24 cellular contexts compared by ENCODE assay signal in genomic region chr7:115113776-115114175, GRCh38.
DNase-seq lines count a peak whose midpoint lies in the region; ATAC-seq and TF ChIP-seq lines count a peak whose summit lies in the region.
"Had no signal": no experiment of that assay in that cellular context is flagged by ENCODE, and none has a peak within 500 bp of the region (broad histone marks: within the 10 kb centered on the region; RNA-seq: fewer than 3 reads in every experiment).

No MANE protein-coding gene starts in this region.

- CTCF ChIA-PET in WTC11 (lab: Charles Lee) = no interaction called here

- H3K4me1 Mint-ChIP-seq in WTC11 = no peaks in the 10 kb centered on the region

- intact Hi-C loops in right lobe of liver (cut with DNase I) (no loop called here), stomach (cut with DNase I; ENCODE audit: low total_unique reads) (no loop called here), esophagus muscularis mucosa (cut with DNase I) (no loop called here)

- H3K27me3 ChIP-seq in right lobe of liver (no peaks in the 10 kb centered on the region), stomach (no peaks in the 10 kb centered on the region), esophagus muscularis mucosa (no peaks in the 10 kb centered on the region)

- H3K4me3 ChIP-seq in right lobe of liver = no peak overlapping the region
- no peak overlapping the region for H3K4me3 ChIP-seq in stomach
- no peak overlapping the region for H3K4me3 ChIP-seq in esophagus muscularis mucosa
- H3K4me3 ChIP-seq: PC-9 had no signal

- 34% methylated on average over 3 of the region's 3 CpGs for WGBS in right lobe of liver (ENCODE audit: insufficient coverage, low coverage, low lambda C conversion rate, missing lambda C conversion rate)
- WGBS in stomach, 5 donors = 37 to 62% (median 55%) methylated on average over 3 of the region's 3 CpGs
- 77% methylated on average over 3 of the region's 3 CpGs for WGBS in esophagus muscularis mucosa

- no peaks in the 10 kb centered on the region for H3K27me3 Mint-ChIP-seq in WTC11 (ENCODE audit: low read depth)

- peaks cover 3% of the 10 kb centered on the region; the same call in 1 of the 2 replicates for H3K9me3 Mint-ChIP-seq in WTC11

- no peak for TF ChIP-seq CTCF in WTC11 (IDR thresholded peaks at IDR 0.05)
- TF ChIP-seq CTCF in right lobe of liver (IDR thresholded peaks at IDR 0.05) = no peak
- no peak for TF ChIP-seq CTCF in stomach (IDR thresholded peaks at IDR 0.05)
- TF ChIP-seq CTCF in esophagus muscularis mucosa (IDR thresholded peaks at IDR 0.05) = no peak

- H3K27ac ChIP-seq in right lobe of liver (peak overlapping the region; percentile 59 to 90 (median 80)), stomach (peak overlapping the region in 1 of 5 donors; percentile 4), esophagus muscularis mucosa (replicated peaks in 1 of 4) (no peak overlapping the region)
- H3K27ac ChIP-seq: HL-60, PC-9 had no signal

- H3K36me3 ChIP-seq in right lobe of liver = no peaks in the 10 kb centered on the region
- no peaks in the 10 kb centered on the region for H3K36me3 ChIP-seq in stomach
- H3K36me3 ChIP-seq in esophagus muscularis mucosa = no peaks in the 10 kb centered on the region

- POLR2A ChIA-PET in WTC11 (lab: Charles Lee) = no interaction called here

- H3K9me3 ChIP-seq in right lobe of liver = no peaks in the 10 kb centered on the region
- no peaks in the 10 kb centered on the region for H3K9me3 ChIP-seq in stomach
- H3K9me3 ChIP-seq in esophagus muscularis mucosa = no peaks in the 10 kb centered on the region
- H3K9me3 ChIP-seq: Caco-2 had no signal

- TF ChIP-seq EP300 in stomach (IDR thresholded peaks at IDR 0.05) (no peak), esophagus muscularis mucosa (IDR thresholded peaks at IDR 0.05) (no peak)

- H3K36me3 Mint-ChIP-seq in WTC11 = 0 out of 2 replicates have a peak, but pooled peaks cover under 1% of the 10 kb centered on the region
- H3K36me3 Mint-ChIP-seq: CD4-positive, alpha-beta memory T cell had no signal

- H3K27ac Mint-ChIP-seq in WTC11 = no peak overlapping the region
- H3K27ac Mint-ChIP-seq: CD4-positive, alpha-beta memory T cell had no signal

- H3K4me1 ChIP-seq in right lobe of liver (peaks cover 0 to 57% (median 18%) of the 10 kb centered on the region in 4 donors), stomach (peaks cover 0 to 11% (median 4%) of the 10 kb centered on the region in 4 donors), esophagus muscularis mucosa (peaks cover 0 to 5% (median 2%) of the 10 kb centered on the region in 4 donors)

- no peak overlapping the region for H3K4me3 Mint-ChIP-seq in WTC11
- H3K4me3 Mint-ChIP-seq: CD4-positive, alpha-beta memory T cell had no signal

- TF ChIP-seq POLR2A in right lobe of liver (IDR thresholded peaks at IDR 0.05) (peak; percentile 8), stomach (IDR thresholded peaks at IDR 0.05) (no peak), esophagus muscularis mucosa (IDR thresholded peaks at IDR 0.05; ENCODE audit: low read depth) (no peak)

- DNase-seq in WTC11 (ENCODE audit: low spot score) = no peak
- DNase-seq in fibroblast of gingiva (ENCODE audit: low read depth) = peak; percentile 81
- peak in 1 of 3 donors; percentile 61 for DNase-seq in right lobe of liver
- peak; percentile 66 for DNase-seq in stomach
- no peak for DNase-seq in UCSD-AML1 (lab: John Stamatoyannopoulos, UW; ENCODE audit: unreplicated experiment)
- DNase-seq in esophagus muscularis mucosa (ENCODE audit: extremely low spot score) = no peak
- DNase-seq: C1 segment of cervical spinal cord; Caco-2; CD4-positive, alpha-beta memory T cell; DMS 273 treated with DMSO at 0.1 percent for 48 hours; DMS79; EL; GF-D8; Karpas-422; NCI-H1092; NCI-H1417 treated with DMSO at 0.1 percent for 48 hours; NCI-H1694 treated with DMSO at 0.1 percent for 48 hours; NCI-H2081; NCI-H2227 treated with DMSO at 0.1 percent for 48 hours; NCI-H526 treated with DMSO at 0.1 percent for 48 hours; PC-9; Right ventricle myocardium superior had no signal

- ATAC-seq in WTC11 (no peak), right lobe of liver (peak; percentile 67 to 84 (median 77)), GM21576 (IDR thresholded peaks at IDR 0.05; ENCODE audit: unreplicated experiment) (no peak)

TF ChIP-seq in WTC11, 78 proteins besides CTCF, POLR2A, EP300 and RAD21:
- peak; percentile 60 for TF ChIP-seq GABPB1 (CRISPR knock-in tag; IDR thresholded peaks at IDR 0.05)
- no peak for TF ChIP-seq ZMAT4 (CRISPR knock-in tag; IDR thresholded peaks at IDR 0.05)

Comparison
In these comparisons a context has a peak if more than half of its experiments do, and no peak if none do; other contexts are left out.
1. ATAC-seq: peak in right lobe of liver (4 of 4); none in WTC11 (single experiment) and GM21576 (single experiment).
2. DNase-seq: peak in fibroblast of gingiva (single experiment) and stomach (single experiment); none in WTC11 (single experiment), UCSD-AML1 (single experiment) and esophagus muscularis mucosa (single experiment).
3. H3K27ac ChIP-seq: peak in right lobe of liver (3 of 3); none in esophagus muscularis mucosa (0 of 4).